ENCODE assay signal across 8 cellular contexts in genomic region chr14:61746346-61746745, GRCh38. TPM values are rescaled to one million over a fixed set of nuclear protein-coding genes. Genes with fewer than 3 reads are reported as not detected.
DNase-seq lines count a peak whose midpoint lies in the region; ATAC-seq, FAIRE-seq and TF ChIP-seq lines count a peak whose summit lies in the region.
"Not testable (repeated sequence)": the region's sequence is repeated elsewhere in the genome, so short reads cannot be mapped to it uniquely, and the experiment has no call there.

No MANE protein-coding gene starts in this region.

- intact Hi-C loops in GM12878 (cut with micrococcal nuclease; ENCODE audit: unreplicated experiment), result loop anchor here (10.0 kb wide), 1 partner anchor 452 kb away; no protein-coding TSS in a partner anchor

- H3K4me1 Mint-ChIP-seq in T-helper 2 cell treated with Interferon-gamma antibody and Interleukin-4, amounts not matched to agents 5 μg/mL and 100 μg/mL, for 36 hours (ENCODE audit: low read depth), result peaks cover 36% of the 10 kb centered on the region
- peaks cover 25% of the 10 kb centered on the region for H3K4me1 Mint-ChIP-seq in activated T-cell treated with anti-CD3 and anti-CD28 coated beads, Interleukin-2, amount 50 U/mL, for 72 hours (ENCODE audit: low read depth)

- H3K27me3 ChIP-seq in Loucy (ENCODE audit: insufficient read depth, low read length, poor library complexity, severe bottlenecking); GM12878 (replicated peaks in 1 of 2; ENCODE audit: control insufficient read depth in 2 of 2, insufficient read depth in 2 of 2, low read length in 1 of 2); mesenchymal stem cell (ENCODE audit: control insufficient read depth in 1 of 2, insufficient read depth in 1 of 2, low read length in 2 of 2); smooth muscle cell (ENCODE audit: low read depth): not testable (repeated sequence)

- H3K36me3 Mint-ChIP-seq in T-helper 2 cell treated with Interferon-gamma antibody and Interleukin-4, amounts not matched to agents 5 μg/mL and 100 μg/mL, for 36 hours (ENCODE audit: low read depth), result peaks cover 54% of the 10 kb centered on the region
- H3K36me3 Mint-ChIP-seq in activated T-cell treated with anti-CD3 and anti-CD28 coated beads, Interleukin-2, amount 50 U/mL, for 72 hours (ENCODE audit: insufficient read depth in 2 of 2), result peaks cover 10 to 28% of the 10 kb centered on the region in 2 donors

- H3K4me1 ChIP-seq in Loucy (ENCODE audit: insufficient read depth, low read length, poor library complexity, severe bottlenecking), result peaks cover 22% of the 10 kb centered on the region
- not testable (repeated sequence) for H3K4me1 ChIP-seq in GM12878 (ENCODE audit: control insufficient read depth, insufficient read depth, low read length); smooth muscle cell (ENCODE audit: low read depth)
- peaks cover 11% of the 10 kb centered on the region for H3K4me1 ChIP-seq in mesenchymal stem cell (ENCODE audit: control insufficient read depth, insufficient read depth, low read depth, low read length)

- not testable (repeated sequence) for H4K91ac ChIP-seq in mesenchymal stem cell (ENCODE audit: low read length)

- not testable (repeated sequence) for H3K27me3 Mint-ChIP-seq in T-helper 2 cell treated with Interferon-gamma antibody and Interleukin-4, amounts not matched to agents 5 μg/mL and 100 μg/mL, for 36 hours (ENCODE audit: low read depth); activated T-cell treated with anti-CD3 and anti-CD28 coated beads, Interleukin-2, amount 50 U/mL, for 72 hours (ENCODE audit: low read depth)

- not testable (repeated sequence) for H3K9me3 Mint-ChIP-seq in T-helper 2 cell treated with Interferon-gamma antibody and Interleukin-4, amounts not matched to agents 5 μg/mL and 100 μg/mL, for 36 hours; activated T-cell treated with anti-CD3 and anti-CD28 coated beads, Interleukin-2, amount 50 U/mL, for 72 hours

- H3K4me2 ChIP-seq in Loucy (ENCODE audit: low read depth, low read length, poor library complexity, severe bottlenecking), result peak overlapping the region; percentile 90
- peak overlapping the region; percentile 77 for H3K4me2 ChIP-seq in GM12878 (ENCODE audit: control insufficient read depth, insufficient read depth)
- not testable (repeated sequence) for H3K4me2 ChIP-seq in mesenchymal stem cell (ENCODE audit: low read length, poor library complexity, severe bottlenecking); smooth muscle cell

- TF ChIP-seq POLR2A in GM18505 (IDR thresholded peaks at IDR 0.05; ENCODE audit: borderline replicate concordance, extremely low read depth, insufficient read depth, insufficient read length); GM12878 (IDR thresholded peaks at IDR 0.05; ENCODE audit: low read depth, low read length): not testable (repeated sequence)

- peak; percentile 34 for ATAC-seq in GM18505 (IDR thresholded peaks at IDR 0.05; ENCODE audit: unreplicated experiment)
- ATAC-seq in activated T-cell treated with anti-CD3 and anti-CD28 coated beads, Interleukin-2, amount 50 U/mL, for 72 hours (replicated peaks in 1 of 2), result not testable (repeated sequence)
- peak; percentile 4; the same call in 2 of the 3 replicates for ATAC-seq in GM12878

- RAD21 ChIA-PET in GM12878 (lab: Charles Lee; ENCODE audit: unreplicated experiment), result interaction anchor here (0.9 to 10.8 kb wide), 13 partner anchors 17 to 275 kb away, joined by 3 to 102 read pairs (median 4); partner anchors contain the start of gene SNAPC1

- H3K9me3 ChIP-seq in Loucy (ENCODE audit: insufficient read depth, low read depth, low read length); GM12878 (replicated peaks; ENCODE audit: control insufficient read depth, insufficient read depth, low read length); mesenchymal stem cell (ENCODE audit: control insufficient read depth, low read length); smooth muscle cell (replicated peaks; ENCODE audit: low read depth): not testable (repeated sequence)

- peak overlapping the region; percentile 23 for H4K8ac ChIP-seq in mesenchymal stem cell (ENCODE audit: low read length)

- H3K27ac Mint-ChIP-seq in T-helper 2 cell treated with Interferon-gamma antibody and Interleukin-4, amounts not matched to agents 5 μg/mL and 100 μg/mL, for 36 hours, result peak overlapping the region; percentile 26
- peak overlapping the region; percentile 84 for H3K27ac Mint-ChIP-seq in activated T-cell treated with anti-CD3 and anti-CD28 coated beads, Interleukin-2, amount 50 U/mL, for 72 hours

- peak overlapping the region; percentile 38 for H3K4me3 Mint-ChIP-seq in T-helper 2 cell treated with Interferon-gamma antibody and Interleukin-4, amounts not matched to agents 5 μg/mL and 100 μg/mL, for 36 hours
- H3K4me3 Mint-ChIP-seq in activated T-cell treated with anti-CD3 and anti-CD28 coated beads, Interleukin-2, amount 50 U/mL, for 72 hours, result peak overlapping the region in 1 of 2 donors; percentile 62

- in situ Hi-C loops in ACHN (cut with HindIII; ENCODE audit: low pct_ligation_motif_present, low pct_unique_long_range_greater_than_20kb, low sequenced_read_pairs), result loop anchor here (25.0 kb wide), 1 partner anchor 284 kb away; no protein-coding TSS in a partner anchor
- in situ Hi-C loops in GM12878 (cut with MboI), result not testable (repeated sequence)

- TF ChIP-seq CTCF in Loucy (conservative IDR thresholded peaks at IDR 0.05; ENCODE audit: low read length); GM12878 (IDR thresholded peaks at IDR 0.05 in 2 of 3, conservative IDR thresholded peaks at IDR 0.05 in 1 of 3; ENCODE audit: control insufficient read depth in 2 of 3, extremely low read depth in 1 of 3, insufficient read depth in 1 of 3, low read depth in 3 of 3, low read length in 3 of 3); smooth muscle cell (IDR thresholded peaks at IDR 0.05; ENCODE audit: borderline replicate concordance, insufficient read depth, poor library complexity, severe bottlenecking): not testable (repeated sequence)

- not testable (repeated sequence) for TF ChIP-seq EP300 in GM12878 (IDR thresholded peaks at IDR 0.05; ENCODE audit: borderline replicate concordance in 1 of 2, control insufficient read depth in 1 of 2, low read depth in 2 of 2, low read length in 2 of 2)

- 32% methylated on average over 3 of the region's 3 CpGs for WGBS in GM12878 (ENCODE audit: insufficient coverage, insufficient replicate concordance, low lambda C conversion rate, missing lambda C conversion rate)
- 100% methylated on average over 2 of the region's 3 CpGs for WGBS in mesenchymal stem cell
- WGBS in smooth muscle cell (ENCODE audit: low lambda C conversion rate), result 93% methylated on average over 3 of the region's 3 CpGs

- H3K79me2 ChIP-seq in Loucy (ENCODE audit: insufficient read depth, low read length) (peaks cover 90% of the 10 kb centered on the region; the same call in 1 of the 2 replicates), GM12878 (ENCODE audit: control insufficient read depth, insufficient read depth, low read length) (peaks cover 97% of the 10 kb centered on the region), smooth muscle cell (ENCODE audit: low read depth) (peaks cover 25% of the 10 kb centered on the region)

- not testable (repeated sequence) for H2BK120ac ChIP-seq in mesenchymal stem cell (ENCODE audit: low read depth, low read length)

- not testable (repeated sequence) for H3K18ac ChIP-seq in mesenchymal stem cell (ENCODE audit: low read depth in 1 of 2, low read length in 2 of 2)

- not testable (repeated sequence) for H2BK5ac ChIP-seq in mesenchymal stem cell (ENCODE audit: low read depth, low read length, poor library complexity, severe bottlenecking)

- not testable (repeated sequence) for H2BK12ac ChIP-seq in mesenchymal stem cell (ENCODE audit: low read length in 2 of 2)

- FAIRE-seq in GM12878 (lab: Jason Lieb, UNC), result not testable (repeated sequence)

- H3K79me1 ChIP-seq in mesenchymal stem cell (replicated peaks; ENCODE audit: low read length, poor library complexity, severe bottlenecking), result not testable (repeated sequence)

- SMC1A ChIA-PET in GM12878 (lab: Charles Lee; ENCODE audit: uncharacterized antibody, unreplicated experiment), result interaction anchor here (0.7 to 10.0 kb wide), 19 partner anchors 8 to 464 kb away, joined by 3 to 114 read pairs (median 5); partner anchors contain the start of gene SNAPC1

- peak overlapping the region; percentile 78 for H3K9ac ChIP-seq in Loucy (ENCODE audit: low read depth, low read length, poor library complexity, severe bottlenecking)
- H3K9ac ChIP-seq in GM12878 (ENCODE audit: control insufficient read depth, insufficient read depth, low read length); smooth muscle cell (ENCODE audit: low read depth): not testable (repeated sequence)
- H3K9ac ChIP-seq in mesenchymal stem cell (ENCODE audit: low read length), result peak overlapping the region; percentile 48

- POLR2A ChIA-PET in GM12878 (lab: Charles Lee), result interaction anchor here (0.6 to 10.5 kb wide), 13 partner anchors 11 to 270 kb away, joined by 3 to 130 read pairs (median 4); partner anchors contain the start of gene SNAPC1

- not testable (repeated sequence) for H3K23ac ChIP-seq in mesenchymal stem cell (ENCODE audit: low read length in 2 of 2)

- H3F3A ChIP-seq in Loucy (ENCODE audit: low read depth), result not testable (repeated sequence)
- peaks cover 30% of the 10 kb centered on the region for H3F3A ChIP-seq in smooth muscle cell (ENCODE audit: low read depth)

- CTCF ChIA-PET in GM12878 (lab: Yijun Ruan, JAX), result interaction anchor here (0.6 to 4.7 kb wide), 10 partner anchors 15 to 1782 kb away, joined by 3 to 40 read pairs (median 3); no protein-coding TSS in a partner anchor

- H3K36me3 ChIP-seq in Loucy (ENCODE audit: insufficient read depth, low read length), result peaks cover 70% of the 10 kb centered on the region
- H3K36me3 ChIP-seq in GM12878 (ENCODE audit: control insufficient read depth in 2 of 2, insufficient read depth in 2 of 2, low read length in 1 of 2), result peaks cover 3 to 40% of the 10 kb centered on the region in 2 experiments
- H3K36me3 ChIP-seq in mesenchymal stem cell (ENCODE audit: control insufficient read depth in 1 of 2, insufficient read depth in 2 of 2, low read depth in 1 of 2, low read length in 2 of 2), result peaks cover 34 to 91% of the 10 kb centered on the region in 2 experiments
- H3K36me3 ChIP-seq in smooth muscle cell (ENCODE audit: low read depth), result peaks cover 43% of the 10 kb centered on the region

- TF ChIP-seq RAD21 in GM12878 (IDR thresholded peaks at IDR 0.05; ENCODE audit: insufficient read depth, low read depth, low read length), result not testable (repeated sequence)

- H2BK15ac ChIP-seq in mesenchymal stem cell (ENCODE audit: low read depth, poor library complexity, severe bottlenecking), result not testable (repeated sequence)

- H3K9me2 ChIP-seq in Loucy (replicated peaks; ENCODE audit: low read depth, low read length), result not testable (repeated sequence)

- H3K4me3 ChIP-seq in Loucy (ENCODE audit: low read length, poor library complexity, severe bottlenecking) (peak overlapping the region; percentile 93), GM12878 (peak overlapping the region; percentile 79; the same call in 1 of the 2 replicates)
- not testable (repeated sequence) for H3K4me3 ChIP-seq in mesenchymal stem cell (ENCODE audit: insufficient read depth in 1 of 2, low read depth in 1 of 2, low read length in 2 of 2); smooth muscle cell

- H2AK5ac ChIP-seq in mesenchymal stem cell (ENCODE audit: low read length, severe bottlenecking), result not testable (repeated sequence)

- not testable (repeated sequence) for H3K4ac ChIP-seq in mesenchymal stem cell (ENCODE audit: low read depth in 1 of 2, low read length in 2 of 2)

- H3K27ac ChIP-seq in GM12878 (ENCODE audit: control insufficient read depth, insufficient read depth), result peak overlapping the region; percentile 37; the same call in 1 of the 2 replicates
- peak overlapping the region; percentile 38 for H3K27ac ChIP-seq in mesenchymal stem cell (ENCODE audit: low read length, poor library complexity, severe bottlenecking)
- peak overlapping the region; percentile 26 for H3K27ac ChIP-seq in smooth muscle cell (ENCODE audit: low read depth)

- H2AFZ ChIP-seq in Loucy (ENCODE audit: low read length); GM12878 (ENCODE audit: control insufficient read depth, low read depth, low read length); mesenchymal stem cell (ENCODE audit: low read depth, low read length); smooth muscle cell (ENCODE audit: low read depth): not testable (repeated sequence)

- DNase-seq in ACHN, result peak; percentile 42
- not testable (repeated sequence) for DNase-seq in T-helper 2 cell treated with Interferon-gamma antibody and Interleukin-4, amounts not matched to agents 5 μg/mL and 100 μg/mL, for 36 hours (ENCODE audit: low spot score); activated T-cell treated with anti-CD3 and anti-CD28 coated beads, Interleukin-2, amount 50 U/mL, for 72 hours; GM12878 (ENCODE audit: low read depth, low spot score); mesenchymal stem cell; smooth muscle cell (lab: John Stamatoyannopoulos, UW; ENCODE audit: unreplicated experiment)

- not testable (repeated sequence) for BruUV-seq in GM12878 (replicated peaks; lab: Mats Ljungman, UMichigan)

- H3K14ac ChIP-seq in mesenchymal stem cell (ENCODE audit: low read length in 2 of 2), result not testable (repeated sequence)

- H4K20me1 ChIP-seq in Loucy (ENCODE audit: insufficient read depth, low read length, poor library complexity, severe bottlenecking), result peaks cover 31% of the 10 kb centered on the region
- H4K20me1 ChIP-seq in GM12878 (ENCODE audit: control insufficient read depth, insufficient read depth), result not testable (repeated sequence)
- H4K20me1 ChIP-seq in smooth muscle cell (ENCODE audit: low read depth), result peaks cover 44% of the 10 kb centered on the region

RNA-seq across cellular contexts. Expression of gene SNAPC1, which starts 15.9 kb away (rescaled TPM):
- 1 to 10 TPM; 7.2 to 7.8 TPM for total RNA-seq in activated T-cell treated with anti-CD3 and anti-CD28 coated beads, Interleukin-2, amount 50 U/mL, for 72 hours
- total RNA-seq in GM12878 (2013; cell fraction: nucleolus; rRNA removed), result 13.3 and 15.0 TPM in 2 replicates
- 4.5 and 4.9 TPM in 2 replicates for total RNA-seq in GM12878 (2014; rRNA removed)
- total RNA-seq in GM12878 (2014; rRNA removed; fragmentation: Illumina TruSeq; extraction: Trizol), result 8.1 and 9.9 TPM in 2 replicates
- 4.5 and 4.7 TPM in 2 replicates for total RNA-seq in GM12878 (2021)
- 1.8 TPM for polyA plus RNA-seq in GM12878 (2011; ENCODE audit: low read depth)
- polyA plus RNA-seq in GM12878 (2011; rRNA removed), result 12.0 and 22.9 TPM in 2 replicates
- 4.4 and 6.9 TPM in 2 replicates for polyA plus RNA-seq in GM12878 (2011; cell fraction: cytosol; rRNA removed)
- polyA plus RNA-seq in GM12878 (2011; cell fraction: nucleus; rRNA removed), result 3.6 and 4.2 TPM in 2 replicates
- 2.8 and 6.6 TPM in 2 replicates for polyA plus RNA-seq in GM12878 (2012)
- polyA plus RNA-seq in GM12878 (2014; fragmentation: Illumina TruSeq; extraction: Trizol), result 7.9 and 9.6 TPM in 2 replicates
- 1 to 10 TPM; 5.2 to 7.0 TPM for polyA plus RNA-seq in GM12878 (2014; fragmentation: Nextera tagmentation; extraction: Ambion mirVana)
- polyA plus RNA-seq in GM12878 (2014; rRNA removed), result 3.6 and 5.6 TPM in 2 replicates
- 10 to 100 TPM in 1 of 2 experiments, 1 to 10 TPM in 1; 9.0 to 10.1 TPM for polyA plus RNA-seq in GM12878 (2016; fragmentation: Nextera tagmentation; extraction: Ambion mirVana)
- polyA minus RNA-seq in GM12878 (2011; rRNA and poly(A)+ RNA removed), result 2.0 and 2.6 TPM in 2 replicates
- polyA minus RNA-seq in GM12878 (2011; cell fraction: cytosol; rRNA and poly(A)+ RNA removed), result 2.4 and 3.1 TPM in 2 replicates
- 1.8 and 2.1 TPM in 2 replicates for polyA minus RNA-seq in GM12878 (2011; cell fraction: nucleus; rRNA and poly(A)+ RNA removed)
- polyA plus RNA-seq in mesenchymal stem cell (2013, experiment 1 of 2), result 9.9 TPM
- 10.2 TPM for polyA plus RNA-seq in mesenchymal stem cell (2013, experiment 2 of 2)
- total RNA-seq in smooth muscle cell, result 13.3 and 13.5 TPM in 2 replicates
- polyA plus RNA-seq in smooth muscle cell, result 6.1 and 8.4 TPM in 2 replicates

RNA-seq across cellular contexts. Expression of gene HIF1A, which starts 51.0 kb away (rescaled TPM):
- total RNA-seq in activated T-cell treated with anti-CD3 and anti-CD28 coated beads, Interleukin-2, amount 50 U/mL, for 72 hours, result 100 to 1,000 TPM; 283 to 343 TPM
- 247 and 270 TPM in 2 replicates for total RNA-seq in GM12878 (2013; cell fraction: nucleolus; rRNA removed)
- 89.4 and 91.4 TPM in 2 replicates for total RNA-seq in GM12878 (2014; rRNA removed)
- 90.7 and 91.9 TPM in 2 replicates for total RNA-seq in GM12878 (2014; rRNA removed; fragmentation: Illumina TruSeq; extraction: Trizol)
- 80.7 and 84.4 TPM in 2 replicates for total RNA-seq in GM12878 (2021)
- polyA plus RNA-seq in GM12878 (2011; ENCODE audit: low read depth), result 22.3 TPM
- 97.0 and 107 TPM in 2 replicates for polyA plus RNA-seq in GM12878 (2011; rRNA removed)
- polyA plus RNA-seq in GM12878 (2011; cell fraction: cytosol; rRNA removed), result 37.8 and 42.2 TPM in 2 replicates
- 38.9 and 57.4 TPM in 2 replicates for polyA plus RNA-seq in GM12878 (2011; cell fraction: nucleus; rRNA removed)
- 32.0 and 35.6 TPM in 2 replicates for polyA plus RNA-seq in GM12878 (2012)
- 83.3 and 103 TPM in 2 replicates for polyA plus RNA-seq in GM12878 (2014; fragmentation: Illumina TruSeq; extraction: Trizol)
- 10 to 100 TPM; 18.3 to 22.3 TPM for polyA plus RNA-seq in GM12878 (2014; fragmentation: Nextera tagmentation; extraction: Ambion mirVana)
- 51.9 and 65.7 TPM in 2 replicates for polyA plus RNA-seq in GM12878 (2014; rRNA removed)
- 10 to 100 TPM; 66.7 to 69.9 TPM for polyA plus RNA-seq in GM12878 (2016; fragmentation: Nextera tagmentation; extraction: Ambion mirVana)
- 55.7 and 109 TPM in 2 replicates for polyA minus RNA-seq in GM12878 (2011; rRNA and poly(A)+ RNA removed)
- 47.4 and 47.5 TPM in 2 replicates for polyA minus RNA-seq in GM12878 (2011; cell fraction: cytosol; rRNA and poly(A)+ RNA removed)
- 58.2 and 99.9 TPM in 2 replicates for polyA minus RNA-seq in GM12878 (2011; cell fraction: nucleus; rRNA and poly(A)+ RNA removed)
- polyA plus RNA-seq in mesenchymal stem cell (2013, experiment 1 of 2), result 346 TPM
- polyA plus RNA-seq in mesenchymal stem cell (2013, experiment 2 of 2), result 339 TPM
- 333 and 376 TPM in 2 replicates for total RNA-seq in smooth muscle cell
- polyA plus RNA-seq in smooth muscle cell, result 140 and 152 TPM in 2 replicates
